Comparison of ENCODE assay signal across 19 cellular contexts in genomic region chr13:111937763-111938375, GRCh38.
A peak's percentile ranks its signal among the peaks of the same experiment; 100 is the strongest.
DNase-seq lines count a peak whose midpoint lies in the region; ATAC-seq and TF ChIP-seq lines count a peak whose summit lies in the region.
"Had no signal": no experiment of that assay in that cellular context is flagged by ENCODE, and none has a peak within 500 bp of the region (broad histone marks: within the 10 kb centered on the region; RNA-seq: fewer than 3 reads in every experiment).

No MANE protein-coding gene starts in this region.

- H3K36me3 ChIP-seq in stomach smooth muscle (ENCODE audit: control insufficient read depth in 2 of 2, insufficient read depth in 2 of 2, low read length in 2 of 2), result no peaks in the 10 kb centered on the region
- H3K36me3 ChIP-seq: right lobe of liver had no signal

- H3K27me3 ChIP-seq in stomach smooth muscle (ENCODE audit: control insufficient read depth in 1 of 2, insufficient read depth in 2 of 2, low read length in 2 of 2), result peaks cover 0 to 5% of the 10 kb centered on the region in 2 donors
- H3K27me3 ChIP-seq: right lobe of liver had no signal

- CTCF ChIA-PET in activated CD8-positive, alpha-beta memory T cell treated with anti-CD3 and anti-CD28 coated beads, Interleukin-2, amount 10 ng/mL, durations not matched to agents 7 days and 5 days (lab: Charles Lee), result no interaction called here

- no peak overlapping the region for H3K4me3 Mint-ChIP-seq in activated CD8-positive, alpha-beta memory T cell treated with anti-CD3 and anti-CD28 coated beads, Interleukin-2, amount 10 ng/mL, durations not matched to agents 7 days and 5 days

- no peak for TF ChIP-seq CTCF in epithelial cell of esophagus (IDR thresholded peaks at IDR 0.05; ENCODE audit: insufficient read depth, low read depth, low read length, missing control alignments)

- no peaks in the 10 kb centered on the region for H3K36me3 Mint-ChIP-seq in activated CD8-positive, alpha-beta memory T cell treated with anti-CD3 and anti-CD28 coated beads, Interleukin-2, amount 10 ng/mL, durations not matched to agents 7 days and 5 days

- no peaks in the 10 kb centered on the region for H3K4me1 Mint-ChIP-seq in activated CD8-positive, alpha-beta memory T cell treated with anti-CD3 and anti-CD28 coated beads, Interleukin-2, amount 10 ng/mL, durations not matched to agents 7 days and 5 days

- H3K4me3 ChIP-seq in epithelial cell of esophagus (ENCODE audit: low read length) (no peak overlapping the region), stomach smooth muscle (ENCODE audit: low read length in 2 of 2) (peak overlapping the region in 1 of 2 donors; percentile 29)
- H3K4me3 ChIP-seq: right lobe of liver had no signal

- H3K27ac ChIP-seq in stomach smooth muscle (ENCODE audit: low read length), result peak overlapping the region; percentile 41
- H3K27ac ChIP-seq: right lobe of liver had no signal

- H3K9me3 Mint-ChIP-seq in activated CD8-positive, alpha-beta memory T cell treated with anti-CD3 and anti-CD28 coated beads, Interleukin-2, amount 10 ng/mL, durations not matched to agents 7 days and 5 days (ENCODE audit: low read depth), result peaks cover 4% of the 10 kb centered on the region

- DNase-seq in activated CD8-positive, alpha-beta memory T cell treated with anti-CD3 and anti-CD28 coated beads, Interleukin-2, amount 10 ng/mL, durations not matched to agents 7 days and 5 days, result peak; percentile 15
- DNase-seq in activated CD8-positive, alpha-beta memory T cell treated with anti-CD3 and anti-CD28 coated beads, Interleukin-2, amount 50 U/mL, for 4 hours, result no peak
- DNase-seq in NCI-H345 (lab: John Stamatoyannopoulos, UW) (peak; percentile 85), epithelial cell of esophagus (ENCODE audit: low read depth) (peak; percentile 67), NCI-H446 treated with DMSO at 0.1 percent for 48 hours (lab: John Stamatoyannopoulos, UW) (no peak), retina (no peak)
- DNase-seq: activated CD4-positive, alpha-beta T cell treated with anti-CD3 and anti-CD28 coated beads for 4 hours; effector CD4-positive, alpha-beta T cell; HCEC 1CT; left cardiac atrium; NCI-H82; nucleus accumbens; right lobe of liver; SK-N-SH; stimulated activated CD4-positive, alpha-beta T cell treated with anti-CD3 and anti-CD28 coated beads, Interleukin-1b, Interleukin-23, amount 100 ng/mL, for 48 hours had no signal

- H3K27ac Mint-ChIP-seq in activated CD8-positive, alpha-beta memory T cell treated with anti-CD3 and anti-CD28 coated beads, Interleukin-2, amount 10 ng/mL, durations not matched to agents 7 days and 5 days, result no peak overlapping the region
- H3K27ac Mint-ChIP-seq: activated naive CD4-positive, alpha-beta T cell treated with anti-CD3 and anti-CD28 coated beads, Interleukin-2, amount 50 U/mL, for 72 hours had no signal

- no peak overlapping the region for H3K9ac ChIP-seq in stomach smooth muscle (ENCODE audit: low read length in 2 of 2)
- H3K9ac ChIP-seq: SK-N-SH had no signal

- ATAC-seq in activated CD8-positive, alpha-beta memory T cell treated with anti-CD3 and anti-CD28 coated beads, Interleukin-2, amount 10 ng/mL, durations not matched to agents 7 days and 5 days, result no peak
- no peak for ATAC-seq in HG03354 (IDR thresholded peaks at IDR 0.05; ENCODE audit: poor library complexity, severe bottlenecking, unreplicated experiment)
- ATAC-seq: activated naive CD4-positive, alpha-beta T cell treated with anti-CD3 and anti-CD28 coated beads, Interleukin-2, amount 50 U/mL, for 72 hours; HepG2; right lobe of liver had no signal

- H3K27me3 Mint-ChIP-seq in activated CD8-positive, alpha-beta memory T cell treated with anti-CD3 and anti-CD28 coated beads, Interleukin-2, amount 10 ng/mL, durations not matched to agents 7 days and 5 days, result no peaks in the 10 kb centered on the region

- no peaks in the 10 kb centered on the region for H3K9me3 ChIP-seq in stomach smooth muscle (ENCODE audit: control insufficient read depth in 2 of 2, low read length in 2 of 2)
- H3K9me3 ChIP-seq: right lobe of liver, SK-N-SH had no signal

- peaks cover 10% of the 10 kb centered on the region for H3K4me1 ChIP-seq in stomach smooth muscle (ENCODE audit: control insufficient read depth, insufficient read depth, low read length)
- H3K4me1 ChIP-seq: right lobe of liver had no signal

Comparison
In these comparisons a context has a peak if more than half of its experiments do, and no peak if none do; other contexts are left out.
1. DNase-seq: peak in activated CD8-positive, alpha-beta memory T cell treated with anti-CD3 and anti-CD28 coated beads, Interleukin-2, amount 10 ng/mL, durations not matched to agents 7 days and 5 days (single experiment), NCI-H345 (single experiment) and epithelial cell of esophagus (single experiment); none in activated CD8-positive, alpha-beta memory T cell treated with anti-CD3 and anti-CD28 coated beads, Interleukin-2, amount 50 U/mL, for 4 hours (single experiment), NCI-H446 treated with DMSO at 0.1 percent for 48 hours (single experiment) and retina (single experiment).